Comparison of ENCODE assay signal across 19 cellular contexts in genomic region chr5:89276566-89277305, GRCh38.
A peak's percentile ranks its signal among the peaks of the same experiment; 100 is the strongest.
DNase-seq lines count a peak whose midpoint lies in the region; ATAC-seq and TF ChIP-seq lines count a peak whose summit lies in the region.
"Had no signal": no experiment of that assay in that cellular context is flagged by ENCODE, and none has a peak within 500 bp of the region (broad histone marks: within the 10 kb centered on the region; RNA-seq: fewer than 3 reads in every experiment).

No MANE protein-coding gene starts in this region.

- H3K27ac Mint-ChIP-seq in endothelial cell (ENCODE audit: unreplicated experiment) = no peak overlapping the region
- H3K27ac Mint-ChIP-seq: activated naive CD4-positive, alpha-beta T cell treated with anti-CD3 and anti-CD28 coated beads, Interleukin-2, amount 50 U/mL, for 24 hours; activated T-cell treated with anti-CD3 and anti-CD28 coated beads, Interleukin-2, amount 50 U/mL, for 24 hours had no signal

- H4K20me1 ChIP-seq in osteoblast (ENCODE audit: insufficient read depth, low read length) = no peaks in the 10 kb centered on the region

- no peaks in the 10 kb centered on the region for H3K9me3 Mint-ChIP-seq in endothelial cell (ENCODE audit: unreplicated experiment)
- H3K9me3 Mint-ChIP-seq: activated naive CD4-positive, alpha-beta T cell treated with anti-CD3 and anti-CD28 coated beads, Interleukin-2, amount 50 U/mL, for 24 hours had no signal

- no peaks in the 10 kb centered on the region for H3K9me3 ChIP-seq in osteoblast (ENCODE audit: low read depth, low read length)
- H3K9me3 ChIP-seq: Caco-2, sigmoid colon had no signal

- DNase-seq in H4 (ENCODE audit: low spot score) = peak; percentile 19
- DNase-seq in RKO (ENCODE audit: low spot score) = peak; percentile 12
- peak; percentile 93 for DNase-seq in epithelial cell of esophagus (ENCODE audit: low read depth)
- peak; percentile 84 for DNase-seq in osteoblast (ENCODE audit: insufficient read length, low spot score, missing footprints)
- no peak for DNase-seq in endothelial cell (ENCODE audit: low spot score)
- DNase-seq in NCI-H128 (lab: John Stamatoyannopoulos, UW; ENCODE audit: unreplicated experiment) = no peak
- DNase-seq: activated CD4-positive, alpha-beta T cell treated with anti-CD3 and anti-CD28 coated beads, Interleukin-2, amount 50 U/mL, for 48 hours; activated T-cell treated with anti-CD3 and anti-CD28 coated beads, Interleukin-2, amount 50 U/mL, for 24 hours; Caco-2; NCI-H1105 treated with DMSO at 0.1 percent for 48 hours; NCI-H774; sigmoid colon had no signal

- no peak overlapping the region for H2AFZ ChIP-seq in osteoblast (ENCODE audit: low read length)

- peak overlapping the region; percentile 18 for H3K4me2 ChIP-seq in osteoblast (ENCODE audit: insufficient read depth, low read length)
- H3K4me2 ChIP-seq: KMS-11 had no signal

- TF ChIP-seq CTCF in epithelial cell of esophagus (IDR thresholded peaks at IDR 0.05; ENCODE audit: insufficient read depth, low read depth, low read length, missing control alignments) (no peak), osteoblast (IDR thresholded peaks at IDR 0.05; ENCODE audit: extremely low read depth, low read depth, low read length) (no peak), endothelial cell (IDR thresholded peaks at IDR 0.05; ENCODE audit: unreplicated experiment) (no peak)

- H3K36me3 Mint-ChIP-seq in endothelial cell (ENCODE audit: low read depth, unreplicated experiment) = no peaks in the 10 kb centered on the region
- H3K36me3 Mint-ChIP-seq: activated naive CD4-positive, alpha-beta T cell treated with anti-CD3 and anti-CD28 coated beads, Interleukin-2, amount 50 U/mL, for 24 hours; brain had no signal

- no peaks in the 10 kb centered on the region for H3K36me3 ChIP-seq in osteoblast (ENCODE audit: insufficient read depth, low read length)
- H3K36me3 ChIP-seq: sigmoid colon had no signal

- H3K4me3 ChIP-seq in epithelial cell of esophagus (ENCODE audit: low read length) (no peak overlapping the region), osteoblast (ENCODE audit: insufficient read depth, low read length) (no peak overlapping the region)
- H3K4me3 ChIP-seq: GM12878, sigmoid colon had no signal

- no peak for ATAC-seq in GM21717 (IDR thresholded peaks at IDR 0.05; ENCODE audit: unreplicated experiment)
- ATAC-seq in GM18520 (IDR thresholded peaks at IDR 0.05; ENCODE audit: unreplicated experiment) = no peak
- ATAC-seq: GM12878, left lobe of liver had no signal

- no peaks in the 10 kb centered on the region for H3K79me2 ChIP-seq in osteoblast (ENCODE audit: insufficient read depth, low read length)

- peaks cover under 1% of the 10 kb centered on the region for H3K4me1 Mint-ChIP-seq in endothelial cell (ENCODE audit: unreplicated experiment)
- H3K4me1 Mint-ChIP-seq: activated naive CD4-positive, alpha-beta T cell treated with anti-CD3 and anti-CD28 coated beads, Interleukin-2, amount 50 U/mL, for 24 hours had no signal

- peaks cover 24% of the 10 kb centered on the region for H3K4me1 ChIP-seq in osteoblast (ENCODE audit: insufficient read depth, low read length)
- H3K4me1 ChIP-seq: sigmoid colon had no signal

- no peaks in the 10 kb centered on the region for H3K27me3 Mint-ChIP-seq in endothelial cell (ENCODE audit: unreplicated experiment)
- H3K27me3 Mint-ChIP-seq: activated naive CD4-positive, alpha-beta T cell treated with anti-CD3 and anti-CD28 coated beads, Interleukin-2, amount 50 U/mL, for 24 hours; activated T-cell treated with anti-CD3 and anti-CD28 coated beads, Interleukin-2, amount 50 U/mL, for 24 hours had no signal

- no peak overlapping the region for H3K4me3 Mint-ChIP-seq in endothelial cell (ENCODE audit: unreplicated experiment)
- H3K4me3 Mint-ChIP-seq: activated naive CD4-positive, alpha-beta T cell treated with anti-CD3 and anti-CD28 coated beads, Interleukin-2, amount 50 U/mL, for 24 hours; activated T-cell treated with anti-CD3 and anti-CD28 coated beads, Interleukin-2, amount 50 U/mL, for 24 hours; brain had no signal

- peak overlapping the region; percentile 29 for H3K27ac ChIP-seq in osteoblast (ENCODE audit: low read depth, low read length)
- H3K27ac ChIP-seq: KMS-11, sigmoid colon had no signal

- no peaks in the 10 kb centered on the region for H3K27me3 ChIP-seq in osteoblast (ENCODE audit: insufficient read depth, low read length)
- H3K27me3 ChIP-seq: sigmoid colon had no signal

Comparison
In these comparisons a context has a peak if more than half of its experiments do, and no peak if none do; other contexts are left out.
1. DNase-seq: peak in H4 (single experiment), RKO (single experiment), epithelial cell of esophagus (single experiment) and osteoblast (single experiment); none in endothelial cell (single experiment) and NCI-H128 (single experiment).